ENCODE assay signal across 12 cellular contexts in genomic region chrX:116317409-116317808, GRCh38.
DNase-seq lines count a peak whose midpoint lies in the region; ATAC-seq and TF ChIP-seq lines count a peak whose summit lies in the region.
"Had no signal": no experiment of that assay in that cellular context is flagged by ENCODE, and none has a peak within 500 bp of the region (broad histone marks: within the 10 kb centered on the region; RNA-seq: fewer than 3 reads in every experiment).

No MANE protein-coding gene starts in this region.

- H2AFZ ChIP-seq in SK-N-SH (ENCODE audit: low read depth) (no peak overlapping the region), neural progenitor cell (replicated peaks) (no peak overlapping the region)

- H3K9me2 ChIP-seq in SK-N-SH, result no peaks in the 10 kb centered on the region

- H3K9ac ChIP-seq in SK-N-SH (no peak overlapping the region), neural progenitor cell (no peak overlapping the region)

- H4K20me1 ChIP-seq in SK-N-SH (ENCODE audit: insufficient read depth) (no peaks in the 10 kb centered on the region), neural progenitor cell (ENCODE audit: low read depth) (no peaks in the 10 kb centered on the region)

- H3K27me3 Mint-ChIP-seq in neural progenitor cell (ENCODE audit: insufficient read depth, low read depth), result peaks cover 2% of the 10 kb centered on the region

- H3K9me3 Mint-ChIP-seq in neural progenitor cell, result no peaks in the 10 kb centered on the region

- H3K27ac ChIP-seq in SK-N-SH (ENCODE audit: low read depth in 2 of 2, low read length in 1 of 2) (no peak overlapping the region), neural progenitor cell (no peak overlapping the region)
- H3K27ac ChIP-seq: skin epidermis had no signal

- H3K79me2 ChIP-seq in SK-N-SH (ENCODE audit: insufficient read depth) (no peaks in the 10 kb centered on the region), neural progenitor cell (ENCODE audit: low read depth) (no peaks in the 10 kb centered on the region)

- H3K27me3 ChIP-seq in SK-N-SH (ENCODE audit: insufficient read depth) (no peaks in the 10 kb centered on the region), neural progenitor cell (no peaks in the 10 kb centered on the region)

- H3K36me3 Mint-ChIP-seq in neural progenitor cell, result no peaks in the 10 kb centered on the region

- H3K4me3 ChIP-seq in SK-N-SH (ENCODE audit: low read depth in 2 of 2, low read length in 1 of 2) (no peak overlapping the region), fibroblast of villous mesenchyme (ENCODE audit: low read depth, low read length) (no peak overlapping the region), neural progenitor cell (no peak overlapping the region)
- H3K4me3 ChIP-seq: skin epidermis had no signal

- peak; percentile 92 for DNase-seq in H4 (ENCODE audit: low spot score)
- DNase-seq in SK-N-SH, result no peak
- DNase-seq in fibroblast of villous mesenchyme (ENCODE audit: low read depth), result peak; percentile 67
- DNase-seq in neural progenitor cell (ENCODE audit: low spot score), result peak; percentile 35
- DNase-seq: Caco-2, dermis blood vessel endothelial cell, T-helper 9 cell had no signal

- TF ChIP-seq CTCF in SK-N-SH (IDR thresholded peaks at IDR 0.05), result no peak
- no peak for TF ChIP-seq CTCF in fibroblast of villous mesenchyme (IDR thresholded peaks at IDR 0.05; ENCODE audit: insufficient read depth, low read depth, low read length)
- no peak for TF ChIP-seq CTCF in neural progenitor cell (IDR thresholded peaks at IDR 0.05)

- H3K9me3 ChIP-seq in SK-N-SH (no peaks in the 10 kb centered on the region), neural progenitor cell (ENCODE audit: low read depth) (no peaks in the 10 kb centered on the region)
- H3K9me3 ChIP-seq: Caco-2 had no signal

- no peak for TF ChIP-seq EP300 in SK-N-SH (IDR thresholded peaks at IDR 0.05; ENCODE audit: borderline replicate concordance in 1 of 2, low read depth in 1 of 2, low read length in 1 of 2)

- H3K36me3 ChIP-seq in SK-N-SH (replicated peaks in 1 of 2; ENCODE audit: control insufficient read depth in 1 of 2, insufficient read depth in 2 of 2, low read length in 1 of 2), result no peaks in the 10 kb centered on the region
- H3K36me3 ChIP-seq in neural progenitor cell, result no peaks in the 10 kb centered on the region

- ATAC-seq in GM18873 (IDR thresholded peaks at IDR 0.05; ENCODE audit: low FRiP score, unreplicated experiment), result no peak
- ATAC-seq in HG02870 (IDR thresholded peaks at IDR 0.05; ENCODE audit: unreplicated experiment), result no peak
- ATAC-seq in HG03354 (IDR thresholded peaks at IDR 0.05; ENCODE audit: poor library complexity, severe bottlenecking, unreplicated experiment), result no peak
- ATAC-seq in HG02840 (IDR thresholded peaks at IDR 0.05; ENCODE audit: low FRiP score, unreplicated experiment), result no peak

- no peaks in the 10 kb centered on the region for H3K4me1 Mint-ChIP-seq in neural progenitor cell

- WGBS in SK-N-SH (ENCODE audit: low lambda C conversion rate), result 6% methylated on average over 2 of the region's 3 CpGs

- no peak overlapping the region for H3K4me2 ChIP-seq in SK-N-SH
- H3K4me2 ChIP-seq in neural progenitor cell, result no peak overlapping the region

- no peak overlapping the region for H3K27ac Mint-ChIP-seq in neural progenitor cell

- CTCF ChIA-PET in SK-N-SH (lab: Yijun Ruan, JAX), result no interaction called here

- no peak overlapping the region for H3K4me3 Mint-ChIP-seq in neural progenitor cell

- H3K4me1 ChIP-seq in SK-N-SH (ENCODE audit: control insufficient read depth in 1 of 2, insufficient read depth in 2 of 2, low read depth in 1 of 2, low read length in 1 of 2) (no peaks in the 10 kb centered on the region; a peak in 1 of 4 replicates), neural progenitor cell (no peaks in the 10 kb centered on the region)
- H3K4me1 ChIP-seq: Caco-2 had no signal

- H3F3A ChIP-seq in SK-N-SH (replicated peaks; ENCODE audit: insufficient read depth) (no peaks in the 10 kb centered on the region), neural progenitor cell (ENCODE audit: low read depth) (no peaks in the 10 kb centered on the region)

- no peak for TF ChIP-seq RAD21 in SK-N-SH (IDR thresholded peaks at IDR 0.05; ENCODE audit: low read length)

- POLR2A ChIA-PET in SK-N-SH (lab: Yijun Ruan, JAX), result no interaction called here

TF ChIP-seq in SK-N-SH, 30 proteins besides CTCF, POLR2A, EP300 and RAD21:
- TF ChIP-seq RCOR1 (IDR thresholded peaks at IDR 0.05; ENCODE audit: low read length), result no peak
- no peak for TF ChIP-seq RXRA (IDR thresholded peaks at IDR 0.05; ENCODE audit: borderline replicate concordance, low read depth)
- TF ChIP-seq, protein P1, sequence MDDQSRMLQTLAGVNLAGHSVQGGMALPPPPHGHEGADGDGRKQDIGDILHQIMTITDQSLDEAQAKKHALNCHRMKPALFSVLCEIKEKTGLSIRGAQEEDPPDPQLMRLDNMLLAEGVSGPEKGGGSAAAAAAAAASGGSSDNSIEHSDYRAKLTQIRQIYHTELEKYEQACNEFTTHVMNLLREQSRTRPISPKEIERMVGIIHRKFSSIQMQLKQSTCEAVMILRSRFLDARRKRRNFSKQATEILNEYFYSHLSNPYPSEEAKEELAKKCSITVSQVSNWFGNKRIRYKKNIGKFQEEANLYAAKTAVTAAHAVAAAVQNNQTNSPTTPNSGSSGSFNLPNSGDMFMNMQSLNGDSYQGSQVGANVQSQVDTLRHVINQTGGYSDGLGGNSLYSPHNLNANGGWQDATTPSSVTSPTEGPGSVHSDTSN (IDR thresholded peaks at IDR 0.05), result peak; percentile 30; the same call in 1 of the 2 replicates
- no peak for TF ChIP-seq MAX (IDR thresholded peaks at IDR 0.05; ENCODE audit: low read depth)
- peak; percentile 25; the same call in 1 of the 2 replicates for TF ChIP-seq TCF12 (IDR thresholded peaks at IDR 0.05)
- peak; percentile 33; the same call in 1 of the 2 replicates for TF ChIP-seq USF1 (IDR thresholded peaks at IDR 0.05; ENCODE audit: borderline replicate concordance, low read depth)
- no peak for TF ChIP-seq FOXM1 (IDR thresholded peaks at IDR 0.05; ENCODE audit: low read depth)
TF ChIP-seq in SK-N-SH: peak in this region for 3.
